In the genomic region with DNA sequence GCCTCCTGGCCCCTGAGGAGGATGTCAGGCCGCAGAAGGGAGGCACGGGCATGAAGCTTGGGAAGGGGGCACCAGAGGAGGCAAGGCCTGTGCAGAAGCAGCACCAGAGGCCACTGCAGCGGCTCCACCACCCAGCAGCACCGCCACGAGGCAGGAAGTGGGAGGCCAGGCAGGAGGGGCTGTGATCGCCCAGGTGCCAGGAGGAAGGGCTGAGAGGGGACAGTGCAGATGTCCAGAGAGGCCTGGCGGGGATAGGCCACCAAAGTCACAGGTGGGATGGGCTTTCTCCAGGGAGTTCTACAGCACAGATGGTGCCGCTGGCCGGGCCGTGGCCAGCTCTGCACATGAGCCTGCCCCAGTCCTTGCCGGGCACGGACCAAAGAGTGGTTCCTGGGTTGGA, we compare ENCODE assay signal across 1 cellular context.
TF ChIP-seq lines count a peak whose summit lies in the region.

No MANE protein-coding gene starts in this region.

TF ChIP-seq in K562, 482 proteins besides CTCF, POLR2A, EP300 and RAD21:
- TF ChIP-seq BDP1 (IDR thresholded peaks at IDR 0.05; ENCODE audit: insufficient read depth, insufficient read length), result no peak
- TF ChIP-seq EP400 (IDR thresholded peaks at IDR 0.05), result no peak
- no peak for TF ChIP-seq ATF2 (CRISPR knock-in tag; IDR thresholded peaks at IDR 0.05)
- TF ChIP-seq KDM5B (IDR thresholded peaks at IDR 0.05; ENCODE audit: insufficient replicate concordance, low read depth, low read length), result no peak
- TF ChIP-seq ZNF583 (CRISPR knock-in tag; IDR thresholded peaks at IDR 0.05), result no peak
- TF ChIP-seq MBD1 (CRISPR knock-in tag; IDR thresholded peaks at IDR 0.05), result no peak
- no peak for TF ChIP-seq SIRT6 (IDR thresholded peaks at IDR 0.05; ENCODE audit: low read depth, low read length)
- TF ChIP-seq MTA3 (IDR thresholded peaks at IDR 0.05; ENCODE audit: borderline replicate concordance), result no peak
- no peak for TF ChIP-seq KHSRP (IDR thresholded peaks at IDR 0.05)
- TF ChIP-seq ZFP1 (CRISPR knock-in tag; IDR thresholded peaks at IDR 0.05), result no peak
- TF ChIP-seq PTBP1 (IDR thresholded peaks at IDR 0.05; ENCODE audit: low read depth, low read length), result no peak
- TF ChIP-seq SFPQ (IDR thresholded peaks at IDR 0.05; ENCODE audit: low read depth, low read length), result no peak
- TF ChIP-seq ETV5 (CRISPR knock-in tag; IDR thresholded peaks at IDR 0.05; ENCODE audit: low read depth), result no peak
- no peak for TF ChIP-seq CHCHD3 (CRISPR knock-in tag; IDR thresholded peaks at IDR 0.05)
